8 cellular contexts compared by ENCODE assay signal in the genomic region with DNA sequence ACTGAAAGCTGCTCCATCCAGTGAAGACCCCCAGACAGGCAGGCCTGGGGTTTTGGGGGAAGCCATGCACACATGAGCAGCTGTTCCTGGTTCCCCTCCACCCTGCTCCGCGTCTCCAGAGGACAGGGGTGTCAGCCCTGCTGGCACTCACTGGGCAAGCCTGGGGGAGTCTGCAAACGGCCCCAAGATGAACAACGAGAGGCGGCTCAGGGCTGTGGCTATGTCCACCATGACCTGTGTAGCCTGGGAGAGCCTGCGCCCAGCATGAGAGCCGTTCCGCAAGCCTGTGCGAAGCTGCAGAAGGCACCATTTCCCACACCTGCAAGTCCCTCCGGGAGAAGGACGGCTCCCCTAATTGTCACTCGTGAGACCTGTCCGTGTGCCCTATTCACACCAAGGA.
"Had no signal": no experiment of that assay in that cellular context is flagged by ENCODE, and none has a peak within 500 bp of the region (broad histone marks: within the 10 kb centered on the region; RNA-seq: fewer than 3 reads in every experiment).

No MANE protein-coding gene starts in this region.

- DNase-seq: GDM1, GF-D8 had no signal

- FAIRE-seq: G401.6, GM12878, GM12891, GM12892, GM18507, GM19239 had no signal

- ATAC-seq: GM12878 had no signal

- H3K4me3 ChIP-seq: GM12878 had no signal
